In genomic region chr20:5677944-5678343, GRCh38 we compare ENCODE assay signal across 4 cellular contexts.
A peak's percentile ranks its signal among the peaks of the same experiment; 100 is the strongest.
DNase-seq lines count a peak whose midpoint lies in the region; ATAC-seq, FAIRE-seq and TF ChIP-seq lines count a peak whose summit lies in the region.
"Not testable (repeated sequence)": the region's sequence is repeated elsewhere in the genome, so short reads cannot be mapped to it uniquely, and the experiment has no call there.

No MANE protein-coding gene starts in this region.

- H3K36me3 ChIP-seq in OCI-LY1 (ENCODE audit: insufficient read depth, low read length); OCI-LY7 (ENCODE audit: insufficient read depth, low read length); HepG2 (replicated peaks in 1 of 2; ENCODE audit: control insufficient read depth in 1 of 2, insufficient read depth in 2 of 2, low read length in 2 of 2): not testable (repeated sequence)

- H3K9ac ChIP-seq in OCI-LY1 (ENCODE audit: low read length); HepG2 (ENCODE audit: insufficient read depth, low read depth, low read length): not testable (repeated sequence)

- FAIRE-seq in HepG2 (lab: Jason Lieb, UNC) = not testable (repeated sequence)

- not testable (repeated sequence) for H3K27me3 Mint-ChIP-seq in WTC11 (ENCODE audit: low read depth)

- WGBS in HepG2 (ENCODE audit: low lambda C conversion rate) = 9% methylated on average over 8 of the region's 8 CpGs

- not testable (repeated sequence) for H3K4me3 ChIP-seq in OCI-LY1 (ENCODE audit: low read depth, low read length, poor library complexity, severe bottlenecking); OCI-LY7 (ENCODE audit: low read depth, low read length, poor library complexity, severe bottlenecking); HepG2 (replicated peaks in 1 of 3; ENCODE audit: insufficient read depth in 1 of 3, low read depth in 2 of 3, low read length in 3 of 3)

- intact Hi-C loops in OCI-LY7 (cut with micrococcal nuclease; ENCODE audit: unreplicated experiment); HepG2 (cut with micrococcal nuclease; ENCODE audit: unreplicated experiment): not testable (repeated sequence)

- H3K9me3 Mint-ChIP-seq in WTC11 = not testable (repeated sequence)

- CTCF ChIA-PET in OCI-LY7 (lab: Charles Lee; ENCODE audit: unreplicated experiment); HepG2 (lab: Yijun Ruan, JAX; ENCODE audit: low intra/inter-chr PET ratio, low total read pairs): not testable (repeated sequence)
- CTCF ChIA-PET in WTC11 (lab: Charles Lee) = interaction anchor here (1.4 kb wide), 1 partner anchor 121 kb away, joined by 4 read pairs; no protein-coding TSS in a partner anchor

- not testable (repeated sequence) for H3K9me3 ChIP-seq in OCI-LY1 (ENCODE audit: low read length); OCI-LY7 (ENCODE audit: low read length); HepG2 (ENCODE audit: low read length)

- POLR2A ChIA-PET in OCI-LY7 (lab: Charles Lee) = interaction anchor here (1.2 to 3.2 kb wide), 4 partner anchors 11 to 35 kb away, joined by 4 to 13 read pairs (median 6); no protein-coding TSS in a partner anchor
- POLR2A ChIA-PET in WTC11 (lab: Charles Lee); HepG2 (lab: Yijun Ruan, JAX): not testable (repeated sequence)

- H3K9me2 ChIP-seq in OCI-LY1 (ENCODE audit: low read depth, low read length); OCI-LY7 (ENCODE audit: insufficient read depth, low read length): not testable (repeated sequence)

- H3F3A ChIP-seq in OCI-LY1 (ENCODE audit: insufficient read depth, low read length) = peaks cover 13% of the 10 kb centered on the region; the same call in 1 of the 2 replicates

- in situ Hi-C loops in HepG2 (cut with HindIII; ENCODE audit: extremely low pct_ligation_motif_present, low pct_unique_long_range_greater_than_20kb) = not testable (repeated sequence)

- not testable (repeated sequence) for TF ChIP-seq EP300 in HepG2 (IDR thresholded peaks at IDR 0.05; ENCODE audit: low read depth in 2 of 2, low read length in 2 of 2)
- 0 out of 2 replicates have a peak, but pooled peaks have one; percentile 8 for TF ChIP-seq EP300 in HepG2 (CRISPR knock-in tag; IDR thresholded peaks at IDR 0.05; ENCODE audit: borderline replicate concordance)

- H3K27ac Mint-ChIP-seq in WTC11 = not testable (repeated sequence)

- BruUV-seq in OCI-LY7 (replicated peaks; lab: Mats Ljungman, UMichigan); HepG2 (replicated peaks; lab: Mats Ljungman, UMichigan): not testable (repeated sequence)

- H3K4me1 Mint-ChIP-seq in WTC11 = not testable (repeated sequence)

- H2AFZ ChIP-seq in OCI-LY1 (ENCODE audit: low read length); OCI-LY7 (ENCODE audit: low read length); HepG2 (ENCODE audit: low read length): not testable (repeated sequence)

- peaks cover 81% of the 10 kb centered on the region for H3K4me1 ChIP-seq in OCI-LY1 (ENCODE audit: insufficient read depth, low read length, severe bottlenecking)
- peaks cover 86% of the 10 kb centered on the region for H3K4me1 ChIP-seq in OCI-LY7 (ENCODE audit: insufficient read depth, low read length, poor library complexity, severe bottlenecking)
- H3K4me1 ChIP-seq in HepG2 (ENCODE audit: insufficient read depth, low read length) = peaks cover 24% of the 10 kb centered on the region

- ATAC-seq in WTC11 = not testable (repeated sequence)
- peak; percentile 39; the same call in 2 of the 3 replicates for ATAC-seq in HepG2

- H3K79me2 ChIP-seq in OCI-LY1 (ENCODE audit: insufficient read depth, low read length); OCI-LY7 (ENCODE audit: insufficient read depth, low read depth, low read length); HepG2 (ENCODE audit: insufficient read depth, low read length): not testable (repeated sequence)

- not testable (repeated sequence) for TF ChIP-seq CTCF in OCI-LY1 (IDR thresholded peaks at IDR 0.05; ENCODE audit: low read length); OCI-LY7 (conservative IDR thresholded peaks at IDR 0.05; ENCODE audit: low read length); WTC11 (IDR thresholded peaks at IDR 0.05); HepG2 (CRISPR knock-in tag; IDR thresholded peaks at IDR 0.05)

- H3K27me3 ChIP-seq in OCI-LY1 (ENCODE audit: insufficient read depth, low read length); HepG2 (ENCODE audit: control insufficient read depth in 1 of 2, insufficient read depth in 2 of 2, low read length in 2 of 2): not testable (repeated sequence)

- H3K27ac ChIP-seq in OCI-LY1 (ENCODE audit: low read depth, low read length, poor library complexity, severe bottlenecking) (peak overlapping the region; percentile 59), OCI-LY7 (ENCODE audit: low read depth, low read length, poor library complexity, severe bottlenecking) (peak overlapping the region; percentile 52)
- H3K27ac ChIP-seq in HepG2 (ENCODE audit: extremely low read length, insufficient read depth, low read length) = not testable (repeated sequence)

- not testable (repeated sequence) for TF ChIP-seq RAD21 in HepG2 (CRISPR knock-in tag; IDR thresholded peaks at IDR 0.05)

- not testable (repeated sequence) for H3K4me3 Mint-ChIP-seq in WTC11

- DNase-seq in OCI-LY7 (ENCODE audit: low spot score); WTC11 (ENCODE audit: low spot score); HepG2 (ENCODE audit: low spot score): not testable (repeated sequence)

- H3K4me2 ChIP-seq in OCI-LY1 (ENCODE audit: low read length); OCI-LY7 (ENCODE audit: low read length): not testable (repeated sequence)
- H3K4me2 ChIP-seq in HepG2 (ENCODE audit: low read depth, low read length) = 0 out of 2 replicates have a peak overlapping the region, but pooled peaks have one; percentile 14

- TF ChIP-seq POLR2A in HepG2 (IDR thresholded peaks at IDR 0.05; ENCODE audit: insufficient read depth in 1 of 2, low read depth in 2 of 2, low read length in 2 of 2) = not testable (repeated sequence)

- H3K36me3 Mint-ChIP-seq in WTC11 = not testable (repeated sequence)

- H4K20me1 ChIP-seq in OCI-LY1 (ENCODE audit: insufficient read depth, low read length); OCI-LY7 (ENCODE audit: insufficient read depth, low read length); HepG2 (ENCODE audit: insufficient read depth, low read length): not testable (repeated sequence)

TF ChIP-seq in WTC11, 78 proteins besides CTCF, POLR2A, EP300 and RAD21:
- TF ChIP-seq GABPB1 (CRISPR knock-in tag; IDR thresholded peaks at IDR 0.05) = peak; percentile 22; the same call in 1 of the 2 replicates
TF ChIP-seq in WTC11: peak in this region for 1; not testable (repeated sequence) for 77.

TF ChIP-seq in HepG2, 621 proteins besides CTCF, POLR2A, EP300 and RAD21 (continues in another document):
- TF ChIP-seq SOX5 (CRISPR knock-in tag; IDR thresholded peaks at IDR 0.05; ENCODE audit: borderline replicate concordance) (peak; percentile 53; the same call in 1 of the 2 replicates), ZNF614 (CRISPR knock-in tag; IDR thresholded peaks at IDR 0.05; ENCODE audit: borderline replicate concordance) (peak; percentile 54; the same call in 1 of the 2 replicates), CEBPG (CRISPR knock-in tag; IDR thresholded peaks at IDR 0.05) (peak; percentile 46), FOXA3 (CRISPR knock-in tag; IDR thresholded peaks at IDR 0.05) (peak; percentile 49), RCOR2 (CRISPR knock-in tag; IDR thresholded peaks at IDR 0.05) (0 out of 2 replicates have a peak, but pooled peaks have one; percentile 45), ZSCAN12 (CRISPR knock-in tag; IDR thresholded peaks at IDR 0.05) (0 out of 2 replicates have a peak, but pooled peaks have one; percentile 42), ARID5B (CRISPR knock-in tag; IDR thresholded peaks at IDR 0.05) (peak; percentile 53), TEAD2 (CRISPR knock-in tag; IDR thresholded peaks at IDR 0.05) (0 out of 2 replicates have a peak, but pooled peaks have one; percentile 10), CEBPB (IDR thresholded peaks at IDR 0.05; ENCODE audit: borderline replicate concordance, low read depth, low read length) (peak; percentile 57; the same call in 1 of the 2 replicates), FOXP1 (CRISPR knock-in tag; IDR thresholded peaks at IDR 0.05) (0 out of 2 replicates have a peak, but pooled peaks have one; percentile 11)
- not testable (repeated sequence) for TF ChIP-seq FOXP1 (IDR thresholded peaks at IDR 0.05)
